In genomic region chr6:57267586-57268293, GRCh38 we compare ENCODE assay signal across 9 cellular contexts. TPM values are rescaled to one million over a fixed set of nuclear protein-coding genes. Genes with fewer than 3 reads are reported as not detected.
DNase-seq lines count a peak whose midpoint lies in the region; ATAC-seq and TF ChIP-seq lines count a peak whose summit lies in the region.
"Had no signal": no experiment of that assay in that cellular context is flagged by ENCODE, and none has a peak within 500 bp of the region (broad histone marks: within the 10 kb centered on the region; RNA-seq: fewer than 3 reads in every experiment).

No MANE protein-coding gene starts in this region.

- H3K27ac Mint-ChIP-seq in memory B cell, result no peak overlapping the region
- H3K27ac Mint-ChIP-seq: activated naive CD4-positive, alpha-beta T cell treated with anti-CD3 and anti-CD28 coated beads, Interleukin-2, amount 50 U/mL, for 72 hours had no signal

- no peak overlapping the region for H3K4me3 Mint-ChIP-seq in memory B cell

- ATAC-seq in SK-N-SH treated with all-trans-retinoic acid at 6 μM for 48 hours (peak; percentile 88), memory B cell (ENCODE audit: low read depth) (no peak), thoracic aorta (ENCODE audit: insufficient number of reproducible peaks, low FRiP score, low read depth) (peak; percentile 99), GM18519 (IDR thresholded peaks at IDR 0.05; ENCODE audit: low FRiP score, unreplicated experiment) (no peak), HG02981 (IDR thresholded peaks at IDR 0.05; ENCODE audit: unreplicated experiment) (no peak)

- H3K4me1 Mint-ChIP-seq in memory B cell, result no peaks in the 10 kb centered on the region

- H3K9me3 ChIP-seq in colonic mucosa, result no peaks in the 10 kb centered on the region
- no peaks in the 10 kb centered on the region for H3K9me3 ChIP-seq in thoracic aorta

- H3K27me3 ChIP-seq in colonic mucosa (no peaks in the 10 kb centered on the region), thoracic aorta (replicated peaks; ENCODE audit: insufficient read depth) (no peaks in the 10 kb centered on the region)

- no peak overlapping the region for H3K27ac ChIP-seq in colonic mucosa
- H3K27ac ChIP-seq in thoracic aorta, result peak overlapping the region; percentile 50 to 79

- H3K9ac ChIP-seq in colonic mucosa (ENCODE audit: low read depth in 2 of 2, low read length in 2 of 2), result no peak overlapping the region

- peak; percentile 42 for TF ChIP-seq CTCF in colonic mucosa (IDR thresholded peaks at IDR 0.05)
- peak; percentile 49 for TF ChIP-seq CTCF in thoracic aorta (IDR thresholded peaks at IDR 0.05)

- H3K27me3 Mint-ChIP-seq in memory B cell, result peaks cover 3% of the 10 kb centered on the region

- H3K9me3 Mint-ChIP-seq in memory B cell, result no peaks in the 10 kb centered on the region
- H3K9me3 Mint-ChIP-seq: activated naive CD4-positive, alpha-beta T cell treated with anti-CD3 and anti-CD28 coated beads, Interleukin-2, amount 50 U/mL, for 72 hours had no signal

- no peak overlapping the region for H3K4me3 ChIP-seq in colonic mucosa
- H3K4me3 ChIP-seq in thoracic aorta, result peak overlapping the region; percentile 43

- H3K4me1 ChIP-seq in colonic mucosa, result no peaks in the 10 kb centered on the region
- H3K4me1 ChIP-seq in thoracic aorta (ENCODE audit: control insufficient read depth in 1 of 2, low read depth in 2 of 2), result peaks cover 24 to 50% of the 10 kb centered on the region in 2 donors

- intact Hi-C loops in colonic mucosa (cut with DNase I), result loop anchor here (10.0 kb wide), 1 partner anchor 47 kb away; the partner anchor contains the start of gene PRIM2

- DNase-seq in DMS53 treated with DMSO at 0.1 percent for 48 hours (lab: John Stamatoyannopoulos, UW; ENCODE audit: unreplicated experiment) (peak; percentile 9), HPDE6-E6E7 (ENCODE audit: extremely low spot score) (peak; percentile 78), colonic mucosa (peak; percentile 62), memory B cell (ENCODE audit: low spot score in 2 of 2) (peak; percentile 7 to 18), thoracic aorta (ENCODE audit: low spot score) (no peak)

- H3K36me3 ChIP-seq in colonic mucosa, result no peaks in the 10 kb centered on the region
- no peaks in the 10 kb centered on the region for H3K36me3 ChIP-seq in thoracic aorta

- no peaks in the 10 kb centered on the region for H3K36me3 Mint-ChIP-seq in memory B cell
- H3K36me3 Mint-ChIP-seq: activated naive CD4-positive, alpha-beta T cell treated with anti-CD3 and anti-CD28 coated beads, Interleukin-2, amount 50 U/mL, for 72 hours had no signal

TF ChIP-seq in SK-N-SH treated with all-trans-retinoic acid at 6 μM for 48 hours, 23 proteins besides CTCF, POLR2A, EP300 and RAD21:
- TF ChIP-seq ZFP30 (CRISPR knock-in tag; IDR thresholded peaks at IDR 0.05) (no peak; the same call in 1 of the 2 replicates), ISL1 (CRISPR knock-in tag; IDR thresholded peaks at IDR 0.05) (peak; percentile 80), CSRNP3 (CRISPR knock-in tag; IDR thresholded peaks at IDR 0.05) (no peak), CREB5 (CRISPR knock-in tag; IDR thresholded peaks at IDR 0.05; ENCODE audit: low read depth) (no peak)

RNA-seq across cellular contexts. Expression of gene RAB23, which starts 45.6 kb away (rescaled TPM):
- 10 to 100 TPM in 1 of 2 donors, 1 to 10 TPM in 1; 6.3 to 21.1 TPM for total RNA-seq in colonic mucosa
- total RNA-seq in thoracic aorta, result 10 to 100 TPM; 43.7 to 44.7 TPM

RNA-seq across cellular contexts. Expression of gene PRIM2, which starts 49.7 kb away (rescaled TPM):
- 10 to 100 TPM; 10.4 to 23.1 TPM for total RNA-seq in colonic mucosa
- 10 to 100 TPM in 1 of 2 donors, 1 to 10 TPM in 1; 7.3 to 11.4 TPM for total RNA-seq in thoracic aorta

Comparison
In these comparisons a context has a peak if more than half of its experiments do, and no peak if none do; other contexts are left out.
1. ATAC-seq: peak in SK-N-SH treated with all-trans-retinoic acid at 6 μM for 48 hours (single experiment) and thoracic aorta (single experiment); none in memory B cell (single experiment), GM18519 (single experiment) and HG02981 (single experiment).